Comparison of ENCODE assay signal across 1 cellular context in genomic region chr2:181308731-181309130, GRCh38.
TF ChIP-seq lines count a peak whose summit lies in the region.

No MANE protein-coding gene starts in this region.

TF ChIP-seq in SK-N-SH, 30 proteins besides CTCF, POLR2A, EP300 and RAD21 (continued from another document):
- TF ChIP-seq USF1 (IDR thresholded peaks at IDR 0.05; ENCODE audit: borderline replicate concordance, low read depth) = no peak
- no peak for TF ChIP-seq FOXM1 (IDR thresholded peaks at IDR 0.05; ENCODE audit: low read depth)
- TF ChIP-seq POLR2AphosphoS5 (IDR thresholded peaks at IDR 0.05; ENCODE audit: low read depth, low read length) = no peak
- no peak for TF ChIP-seq GABPA (IDR thresholded peaks at IDR 0.05; ENCODE audit: low read depth)
- no peak for TF ChIP-seq PBX3 (IDR thresholded peaks at IDR 0.05)
- TF ChIP-seq SIN3A (IDR thresholded peaks at IDR 0.05; ENCODE audit: borderline replicate concordance, low read depth, low read length) = no peak
- no peak for TF ChIP-seq TCF12 (IDR thresholded peaks at IDR 0.05)
